In genomic region chr19:54430306-54431254, GRCh38 we compare ENCODE assay signal across 1 cellular context.
TF ChIP-seq lines count a peak whose summit lies in the region.

No MANE protein-coding gene starts in this region.

TF ChIP-seq in GM12878, 131 proteins besides CTCF, POLR2A, EP300 and RAD21 (continued from another document):
- TF ChIP-seq BMI1 (IDR thresholded peaks at IDR 0.05; ENCODE audit: borderline replicate concordance): no peak
- no peak for TF ChIP-seq KLF5 (IDR thresholded peaks at IDR 0.05; ENCODE audit: partially characterized antibody)
- TF ChIP-seq BCL11A (IDR thresholded peaks at IDR 0.05; ENCODE audit: low read depth, low read length): no peak
- no peak for TF ChIP-seq ZNF207 (IDR thresholded peaks at IDR 0.05; ENCODE audit: borderline replicate concordance)
- no peak for TF ChIP-seq ZNF384 (IDR thresholded peaks at IDR 0.05; ENCODE audit: borderline replicate concordance, low read depth, low read length)
- TF ChIP-seq NFXL1 (IDR thresholded peaks at IDR 0.05; ENCODE audit: borderline replicate concordance): no peak
TF ChIP-seq in GM12878: peak in this region for 0.
